In the genomic region with DNA sequence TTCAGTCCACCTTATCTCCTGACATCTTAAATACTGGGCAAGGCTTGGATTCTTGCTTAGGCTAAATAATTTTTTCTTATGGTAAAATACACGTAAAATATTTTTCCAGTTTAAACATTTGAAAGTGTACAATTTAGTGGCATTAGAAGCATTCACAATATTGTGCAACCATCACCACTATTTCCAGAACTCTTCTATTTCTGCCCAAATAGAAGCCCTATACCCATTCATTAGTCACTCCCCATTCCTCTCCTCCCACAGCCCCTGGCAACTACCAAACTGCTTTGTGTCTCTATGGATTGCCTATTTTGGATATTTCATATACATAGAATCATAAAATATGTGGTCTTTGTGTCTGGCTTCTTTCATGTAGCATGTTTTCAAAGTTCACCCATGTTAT, we compare ENCODE assay signal across 22 cellular contexts. TPM values are rescaled to one million over a fixed set of nuclear protein-coding genes. Genes with fewer than 3 reads are reported as not detected.
DNase-seq lines count a peak whose midpoint lies in the region; ATAC-seq and TF ChIP-seq lines count a peak whose summit lies in the region.
"Had no signal": no experiment of that assay in that cellular context is flagged by ENCODE, and none has a peak within 500 bp of the region (broad histone marks: within the 10 kb centered on the region; RNA-seq: fewer than 3 reads in every experiment).

No MANE protein-coding gene starts in this region.

- no peaks in the 10 kb centered on the region for H3K27me3 ChIP-seq in GM23248 (replicated peaks; ENCODE audit: insufficient read depth)
- no peaks in the 10 kb centered on the region for H3K27me3 ChIP-seq in adipocyte (replicated peaks; ENCODE audit: control insufficient read depth, insufficient read depth, low read length)
- H3K27me3 ChIP-seq in Caco-2 (replicated peaks; ENCODE audit: control insufficient read depth, insufficient read depth, low read length) = no peaks in the 10 kb centered on the region

- ATAC-seq in GM21390 (IDR thresholded peaks at IDR 0.05; ENCODE audit: unreplicated experiment) = no peak
- ATAC-seq: A549, GM12878, GM23338, HCT116 had no signal

- in situ Hi-C loops in GM23248 (cut with MboI) = loop anchor here (25.0 kb wide), 1 partner anchor 572 kb away; no protein-coding TSS in a partner anchor

- no peaks in the 10 kb centered on the region for H3K36me3 ChIP-seq in GM23248 (ENCODE audit: low read depth)
- H3K36me3 ChIP-seq in adipocyte (ENCODE audit: control insufficient read depth, insufficient read depth, low read length, severe bottlenecking) = no peaks in the 10 kb centered on the region
- no peaks in the 10 kb centered on the region; the same call in 1 of the 2 replicates for H3K36me3 ChIP-seq in Caco-2 (ENCODE audit: control insufficient read depth, insufficient read depth, low read length)

- H3K36me3 Mint-ChIP-seq in Caco-2 (ENCODE audit: insufficient read depth, unreplicated experiment) = no peaks in the 10 kb centered on the region
- H3K36me3 Mint-ChIP-seq: CD4-positive, alpha-beta memory T cell had no signal

- H2AFZ ChIP-seq in GM23248 = no peak overlapping the region
- H2AFZ ChIP-seq: GM23338 had no signal

- H3K4me3 Mint-ChIP-seq in Caco-2 (ENCODE audit: unreplicated experiment) = no peak overlapping the region
- H3K4me3 Mint-ChIP-seq: CD4-positive, alpha-beta memory T cell; GM23338; H9 had no signal

- H3K4me2 ChIP-seq in GM23248 (ENCODE audit: unreplicated experiment) = no peak overlapping the region
- H3K4me2 ChIP-seq: A549, GM23338 had no signal

- intact Hi-C loops in Caco-2 (cut with micrococcal nuclease; ENCODE audit: unreplicated experiment) = no loop called here

- H3K9me3 Mint-ChIP-seq in Caco-2 (ENCODE audit: unreplicated experiment) = no peaks in the 10 kb centered on the region
- H3K9me3 Mint-ChIP-seq: GM23338, H9 had no signal

- no peaks in the 10 kb centered on the region for H4K20me1 ChIP-seq in GM23248 (ENCODE audit: insufficient read depth)

- H3K4me3 ChIP-seq in AG04449 (ENCODE audit: low read depth, low read length) (no peak overlapping the region), GM23248 (no peak overlapping the region), adipocyte (ENCODE audit: low read length) (no peak overlapping the region), fibroblast of pulmonary artery (replicated peaks; ENCODE audit: low read depth, low read length) (no peak overlapping the region), Caco-2 (ENCODE audit: low read depth, low read length) (no peak overlapping the region)
- H3K4me3 ChIP-seq: A549, GM12878, GM23338 had no signal

- 0 to 4% methylated on average over 1 of the region's 1 CpG for WGBS in GM23248 (ENCODE audit: low coverage in 1 of 2, low lambda C conversion rate in 2 of 2, missing lambda C conversion rate in 2 of 2), 2 experiments

- peak; percentile 24 for DNase-seq in AG04449 (ENCODE audit: low read depth, low spot score)
- peak; percentile 27 for DNase-seq in GM23248
- DNase-seq in adipocyte (ENCODE audit: low read depth) = peak; percentile 61
- peak; percentile 11 for DNase-seq in fibroblast of pulmonary artery (ENCODE audit: low read depth)
- DNase-seq in Caco-2 = no peak
- DNase-seq in stimulated activated CD4-positive, alpha-beta T cell treated with anti-CD3 and anti-CD28 coated beads, Interleukin-4, amount 100 ng/mL, for 4 hours = no peak
- DNase-seq in AG08395 (ENCODE audit: low spot score) = no peak
- DNase-seq: 8988T; ACHN; AML-193; C1 segment of cervical spinal cord; CD4-positive, alpha-beta memory T cell; COR-L47; DMS153; DND-41; H9 had no signal

- H3K4me1 ChIP-seq in GM23248 (ENCODE audit: insufficient read depth) = peaks cover 11% of the 10 kb centered on the region
- H3K4me1 ChIP-seq in adipocyte (ENCODE audit: control insufficient read depth, insufficient read depth, low read length) = peaks cover 23% of the 10 kb centered on the region
- H3K4me1 ChIP-seq in Caco-2 = peaks cover 20% of the 10 kb centered on the region

- no peak overlapping the region for H3K9ac ChIP-seq in GM23248
- H3K9ac ChIP-seq in adipocyte (ENCODE audit: low read length) = no peak overlapping the region

- H3K27ac Mint-ChIP-seq in Caco-2 (ENCODE audit: unreplicated experiment) = no peak overlapping the region
- H3K27ac Mint-ChIP-seq: CD4-positive, alpha-beta memory T cell; GM23338; H9 had no signal

- POLR2A ChIA-PET in AG04449 (lab: Yijun Ruan, JAX) (no interaction called here), Caco-2 (lab: Charles Lee) (no interaction called here)

- TF ChIP-seq CTCF in AG04449 (IDR thresholded peaks at IDR 0.05; ENCODE audit: insufficient read depth, low read length, missing control alignments) (no peak), fibroblast of pulmonary artery (IDR thresholded peaks at IDR 0.05; ENCODE audit: low read length, missing control alignments) (no peak), Caco-2 (IDR thresholded peaks at IDR 0.05; ENCODE audit: insufficient read depth in 1 of 2, low read depth in 1 of 2, low read length in 1 of 2, severe bottlenecking in 1 of 2, unreplicated experiment in 1 of 2) (no peak)

- H3K4me1 Mint-ChIP-seq in Caco-2 (ENCODE audit: low read depth, unreplicated experiment) = peaks cover 24% of the 10 kb centered on the region
- H3K4me1 Mint-ChIP-seq: GM23338, H9 had no signal

- no peak overlapping the region for H3K27ac ChIP-seq in GM23248
- H3K27ac ChIP-seq: A549 had no signal

- no peaks in the 10 kb centered on the region for H3F3A ChIP-seq in GM23248 (ENCODE audit: insufficient read depth)

- H3K9me2 ChIP-seq in GM23248 (ENCODE audit: insufficient read depth) = no peaks in the 10 kb centered on the region

- CTCF ChIA-PET in AG04449 (lab: Yijun Ruan, JAX) (interaction anchor here (1.8 kb wide), 1 partner anchor 27 kb away, joined by 8 read pairs; no protein-coding TSS in a partner anchor), Caco-2 (lab: Charles Lee) (no interaction called here)

- BruUV-seq in Caco-2 (replicated peaks; lab: Mats Ljungman, UMichigan) = no TSS peak

- H3K9me3 ChIP-seq in GM23248 (ENCODE audit: low read depth) (no peaks in the 10 kb centered on the region), adipocyte (ENCODE audit: control insufficient read depth, low read length) (no peaks in the 10 kb centered on the region), Caco-2 (no peaks in the 10 kb centered on the region)
- H3K9me3 ChIP-seq: A549 had no signal

- no peaks in the 10 kb centered on the region for H3K79me2 ChIP-seq in GM23248 (ENCODE audit: insufficient read depth)

- no peaks in the 10 kb centered on the region for H3K27me3 Mint-ChIP-seq in Caco-2 (ENCODE audit: insufficient read depth, unreplicated experiment)
- H3K27me3 Mint-ChIP-seq: CD4-positive, alpha-beta memory T cell had no signal

RNA-seq across cellular contexts. Expression of gene IL31RA, which starts 57.6 kb away (rescaled TPM):
- total RNA-seq in GM23248 (2014; rRNA removed; shearing (Covaris generic)) = 0.89 TPM in 1 of 2 replicates, not detected in the other
- 0.08 TPM in 1 of 2 replicates, not detected in the other for polyA plus RNA-seq in GM23248 (2016; fragmentation: Nextera tagmentation; extraction: Ambion mirVana)
- not detected in 2 replicates for total RNA-seq in Caco-2 (2022)
- total RNA-seq: CD4-positive, alpha-beta memory T cell; GM23338 had no signal
- polyA plus RNA-seq: BJ; CD4-positive, alpha-beta memory T cell; GM23338 had no signal

Comparison
In these comparisons a context has a peak if more than half of its experiments do, and no peak if none do; other contexts are left out.
1. DNase-seq: peak in AG04449 (single experiment), GM23248 (single experiment), adipocyte (single experiment) and fibroblast of pulmonary artery (single experiment); none in Caco-2 (0 of 2), stimulated activated CD4-positive, alpha-beta T cell treated with anti-CD3 and anti-CD28 coated beads, Interleukin-4, amount 100 ng/mL, for 4 hours (0 of 2) and AG08395 (single experiment).